8 cellular contexts compared by ENCODE assay signal in genomic region chr14:89954045-89955021, GRCh38.
DNase-seq lines count a peak whose midpoint lies in the region; ATAC-seq lines count a peak whose summit lies in the region.

A gene with protein sequence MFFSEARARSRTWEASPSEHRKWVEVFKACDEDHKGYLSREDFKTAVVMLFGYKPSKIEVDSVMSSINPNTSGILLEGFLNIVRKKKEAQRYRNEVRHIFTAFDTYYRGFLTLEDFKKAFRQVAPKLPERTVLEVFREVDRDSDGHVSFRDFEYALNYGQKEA (minus strand): TSS chr14:89954730. CDS start chr14:89954660, 70 bp downstream.

- DNase-seq in AG20443 (ENCODE audit: low spot score) (peak; percentile 96), NCI-H446 (lab: John Stamatoyannopoulos, UW) (peak; percentile 98 to 100), cerebellar nuclear complex (lab: John Stamatoyannopoulos, UW) (peak; percentile 84 to 93), islet precursor cell (peak; percentile 99)
- peak; percentile 89 for DNase-seq in activated CD4-positive, CD25-positive, alpha-beta regulatory T cell treated with anti-CD3 and anti-CD28 coated beads, Interleukin-2, amount 50 U/mL, for 72 hours
- DNase-seq in stimulated activated CD4-positive, alpha-beta T cell treated with anti-CD3 and anti-CD28 coated beads, Interleukin-12 subunit alpha, Interleukin-12 subunit beta, amount 100 ng/mL, for 48 hours (ENCODE audit: low read depth in 2 of 3, low spot score in 1 of 3): peak; percentile 87 to 94 (median 90)

- peak; percentile 82 for ATAC-seq in GM19035 (IDR thresholded peaks at IDR 0.05; ENCODE audit: unreplicated experiment)
- ATAC-seq in HG03354 (IDR thresholded peaks at IDR 0.05; ENCODE audit: poor library complexity, severe bottlenecking, unreplicated experiment): peak; percentile 83

Comparison
In these comparisons a context has a peak if more than half of its experiments do, and no peak if none do; other contexts are left out.
1. Peak in every context shown above with its lines: DNase-seq and ATAC-seq.